7 cellular contexts compared by ENCODE assay signal in genomic region chr7:128506819-128507218, GRCh38.
DNase-seq lines count a peak whose midpoint lies in the region; ATAC-seq and TF ChIP-seq lines count a peak whose summit lies in the region.
"Not testable (repeated sequence)": the region's sequence is repeated elsewhere in the genome, so short reads cannot be mapped to it uniquely, and the experiment has no call there.

No MANE protein-coding gene starts in this region.

- H3K9ac ChIP-seq in KMS-11, result peak overlapping the region; percentile 46; the same call in 1 of the 2 replicates

- peaks cover 66% of the 10 kb centered on the region for H3K4me1 ChIP-seq in KMS-11 (ENCODE audit: low read depth, poor library complexity, severe bottlenecking)

- not testable (repeated sequence) for H4K20me1 ChIP-seq in KMS-11 (ENCODE audit: insufficient read depth)

- H3K79me2 ChIP-seq in KMS-11 (ENCODE audit: insufficient read depth, low read depth), result not testable (repeated sequence)

- H3K27me3 Mint-ChIP-seq in activated T-cell treated with anti-CD3 and anti-CD28 coated beads, Interleukin-2, amount 50 U/mL, for 24 hours, result not testable (repeated sequence)

- not testable (repeated sequence) for H3K27me3 ChIP-seq in KMS-11 (ENCODE audit: insufficient read depth, low read depth); layer of hippocampus (ENCODE audit: control insufficient read depth, insufficient read depth, low read length)

- not testable (repeated sequence) for H2AFZ ChIP-seq in KMS-11 (ENCODE audit: low read depth)

- ATAC-seq in GM18498 (IDR thresholded peaks at IDR 0.05; ENCODE audit: unreplicated experiment), result peak; percentile 60
- ATAC-seq in GM19395 (IDR thresholded peaks at IDR 0.05; ENCODE audit: unreplicated experiment), result peak; percentile 63
- ATAC-seq in GM21723 (IDR thresholded peaks at IDR 0.05; ENCODE audit: unreplicated experiment), result peak; percentile 64
- ATAC-seq in HG02981 (IDR thresholded peaks at IDR 0.05; ENCODE audit: unreplicated experiment), result peak; percentile 44

- H3K27ac Mint-ChIP-seq in activated T-cell treated with anti-CD3 and anti-CD28 coated beads, Interleukin-2, amount 50 U/mL, for 24 hours, result peak overlapping the region; percentile 70

- H3K4me2 ChIP-seq in KMS-11, result peak overlapping the region; percentile 90

- H3K4me1 Mint-ChIP-seq in activated T-cell treated with anti-CD3 and anti-CD28 coated beads, Interleukin-2, amount 50 U/mL, for 24 hours (ENCODE audit: low read depth), result peaks cover 22% of the 10 kb centered on the region

- peaks cover 37% of the 10 kb centered on the region for H3K36me3 Mint-ChIP-seq in activated T-cell treated with anti-CD3 and anti-CD28 coated beads, Interleukin-2, amount 50 U/mL, for 24 hours (ENCODE audit: low read depth)

- H3K36me3 ChIP-seq in KMS-11 (ENCODE audit: insufficient read depth), result not testable (repeated sequence)

- TF ChIP-seq CTCF in KMS-11 (conservative IDR thresholded peaks at IDR 0.05; ENCODE audit: low read depth, low read length), result not testable (repeated sequence)

- not testable (repeated sequence) for H3K4me3 Mint-ChIP-seq in activated T-cell treated with anti-CD3 and anti-CD28 coated beads, Interleukin-2, amount 50 U/mL, for 24 hours

- H3K9me3 Mint-ChIP-seq in activated T-cell treated with anti-CD3 and anti-CD28 coated beads, Interleukin-2, amount 50 U/mL, for 24 hours, result not testable (repeated sequence)

- not testable (repeated sequence) for H3K4me3 ChIP-seq in KMS-11 (IDR thresholded peaks at IDR 0.05; ENCODE audit: insufficient read depth, low read depth, low read length)

- H3K27ac ChIP-seq in KMS-11 (peak overlapping the region; percentile 91), layer of hippocampus (ENCODE audit: low read depth, low read length) (peak overlapping the region; percentile 62)

- DNase-seq in activated T-cell treated with anti-CD3 and anti-CD28 coated beads, Interleukin-2, amount 50 U/mL, for 24 hours, result not testable (repeated sequence)
